Comparison of ENCODE assay signal across 10 cellular contexts in genomic region chr20:54345301-54345724, GRCh38.
A peak's percentile ranks its signal among the peaks of the same experiment; 100 is the strongest.
DNase-seq lines count a peak whose midpoint lies in the region; ATAC-seq, FAIRE-seq and TF ChIP-seq lines count a peak whose summit lies in the region.
"Had no signal": no experiment of that assay in that cellular context is flagged by ENCODE, and none has a peak within 500 bp of the region (broad histone marks: within the 10 kb centered on the region; RNA-seq: fewer than 3 reads in every experiment).

No MANE protein-coding gene starts in this region.

- no peaks in the 10 kb centered on the region for H3K36me3 ChIP-seq in HUES64 (ENCODE audit: insufficient read depth, low read length)
- H3K36me3 ChIP-seq: esophagus squamous epithelium had no signal

- H3K27me3 Mint-ChIP-seq in progenitor cell of endocrine pancreas, result no peaks in the 10 kb centered on the region
- H3K27me3 Mint-ChIP-seq in stimulated activated memory B cell treated with anti-CD40 and anti-IgM and Interleukin-4, amounts not matched to agents 10 μg/mL and 1 μg/mL and 100 μg/mL, for 72 hours, result peaks cover 14% of the 10 kb centered on the region

- TF ChIP-seq RAD21 in A549 (conservative IDR thresholded peaks at IDR 0.05 in 1 of 2, IDR thresholded peaks at IDR 0.05 in 1 of 2), result no peak

- H3K4me1 Mint-ChIP-seq in progenitor cell of endocrine pancreas (ENCODE audit: low read depth), result peaks cover 13% of the 10 kb centered on the region
- no peaks in the 10 kb centered on the region for H3K4me1 Mint-ChIP-seq in stimulated activated memory B cell treated with anti-CD40 and anti-IgM and Interleukin-4, amounts not matched to agents 10 μg/mL and 1 μg/mL and 100 μg/mL, for 72 hours

- H3K4me3 ChIP-seq in A549, result no peak overlapping the region
- no peak overlapping the region for H3K4me3 ChIP-seq in HUES64 (ENCODE audit: low read length)
- no peak overlapping the region for H3K4me3 ChIP-seq in epithelial cell of proximal tubule (ENCODE audit: low read depth, low read length)
- H3K4me3 ChIP-seq: esophagus squamous epithelium had no signal

- no peaks in the 10 kb centered on the region for H3K36me3 Mint-ChIP-seq in progenitor cell of endocrine pancreas (ENCODE audit: insufficient read depth)
- H3K36me3 Mint-ChIP-seq in stimulated activated memory B cell treated with anti-CD40 and anti-IgM and Interleukin-4, amounts not matched to agents 10 μg/mL and 1 μg/mL and 100 μg/mL, for 72 hours, result no peaks in the 10 kb centered on the region

- peak; percentile 81 for ATAC-seq in A549
- peak; percentile 33 for ATAC-seq in GM19468 (IDR thresholded peaks at IDR 0.05; ENCODE audit: extremely low read depth, unreplicated experiment)
- no peak for ATAC-seq in GM19351 (IDR thresholded peaks at IDR 0.05; ENCODE audit: unreplicated experiment)
- ATAC-seq in stimulated activated memory B cell treated with anti-CD40 and anti-IgM and Interleukin-4, amounts not matched to agents 10 μg/mL and 1 μg/mL and 100 μg/mL, for 72 hours, result no peak

- H3K9me3 ChIP-seq in A549, result no peaks in the 10 kb centered on the region
- no peaks in the 10 kb centered on the region for H3K9me3 ChIP-seq in HUES64 (ENCODE audit: insufficient read depth, low read depth, low read length)
- H3K9me3 ChIP-seq: esophagus squamous epithelium had no signal

- TF ChIP-seq CTCF in A549 (IDR thresholded peaks at IDR 0.05) (no peak), epithelial cell of proximal tubule (conservative IDR thresholded peaks at IDR 0.05; ENCODE audit: low read depth, low read length) (no peak), progenitor cell of endocrine pancreas (IDR thresholded peaks at IDR 0.05; ENCODE audit: unreplicated experiment) (no peak)

- H3K9me3 Mint-ChIP-seq in progenitor cell of endocrine pancreas (ENCODE audit: low read depth), result no peaks in the 10 kb centered on the region
- peaks cover 3% of the 10 kb centered on the region for H3K9me3 Mint-ChIP-seq in stimulated activated memory B cell treated with anti-CD40 and anti-IgM and Interleukin-4, amounts not matched to agents 10 μg/mL and 1 μg/mL and 100 μg/mL, for 72 hours

- peak; percentile 25 to 46; a peak in 2 of 5 replicates for TF ChIP-seq EP300 in A549 (IDR thresholded peaks at IDR 0.05)

- H3K27ac ChIP-seq in A549, result peak overlapping the region; percentile 58 to 61
- H3K27ac ChIP-seq in HUES64 (ENCODE audit: low read depth, low read length), result no peak overlapping the region
- H3K27ac ChIP-seq: esophagus squamous epithelium had no signal

- POLR2A ChIA-PET in A549 (lab: Yijun Ruan, JAX), result no interaction called here

- no peak overlapping the region for H3K27ac Mint-ChIP-seq in progenitor cell of endocrine pancreas
- no peak overlapping the region for H3K27ac Mint-ChIP-seq in stimulated activated memory B cell treated with anti-CD40 and anti-IgM and Interleukin-4, amounts not matched to agents 10 μg/mL and 1 μg/mL and 100 μg/mL, for 72 hours

- H3K4me2 ChIP-seq in A549, result peak overlapping the region; percentile 77

- no peak for TF ChIP-seq POLR2A in A549 (IDR thresholded peaks at IDR 0.05; ENCODE audit: low read length)

- FAIRE-seq in A549 (lab: Jason Lieb, UNC), result no peak

- H3K27me3 ChIP-seq in HUES64 (ENCODE audit: insufficient read depth, low read length), result no peaks in the 10 kb centered on the region
- H3K27me3 ChIP-seq: esophagus squamous epithelium had no signal

- H3K9ac ChIP-seq in HUES64 (ENCODE audit: low read depth, low read length), result peak overlapping the region; percentile 29; the same call in 1 of the 2 replicates

- H3K4me1 ChIP-seq in A549 (peaks cover 50% of the 10 kb centered on the region), HUES64 (ENCODE audit: insufficient read depth, low read length) (peaks cover 29% of the 10 kb centered on the region)

- no peak overlapping the region for H3K4me3 Mint-ChIP-seq in progenitor cell of endocrine pancreas (ENCODE audit: low read depth)
- H3K4me3 Mint-ChIP-seq in stimulated activated memory B cell treated with anti-CD40 and anti-IgM and Interleukin-4, amounts not matched to agents 10 μg/mL and 1 μg/mL and 100 μg/mL, for 72 hours, result no peak overlapping the region

- 9% methylated on average over 4 of the region's 4 CpGs for WGBS in A549 (ENCODE audit: missing lambda C conversion rate)
- 81% methylated on average over 4 of the region's 4 CpGs for WGBS in HUES64

- CTCF ChIA-PET in A549 (lab: Yijun Ruan, JAX), result no interaction called here

- peak; percentile 24 to 50 for DNase-seq in A549 (ENCODE audit: low read depth in 1 of 2, low spot score in 1 of 2)
- DNase-seq in epithelial cell of proximal tubule (ENCODE audit: low read depth), result peak; percentile 76
- no peak for DNase-seq in NCI-H2171 treated with DMSO at 0.1 percent for 48 hours (lab: John Stamatoyannopoulos, UW)
- no peak for DNase-seq in progenitor cell of endocrine pancreas (ENCODE audit: low spot score, unreplicated experiment)
- DNase-seq: COR-L47, esophagus squamous epithelium had no signal

TF ChIP-seq in A549, 52 proteins besides CTCF, POLR2A, EP300 and RAD21 (continues in another document):
- TF ChIP-seq MAFK (IDR thresholded peaks at IDR 0.05; ENCODE audit: partially characterized antibody), result peak; percentile 88
- TF ChIP-seq, protein P1, sequence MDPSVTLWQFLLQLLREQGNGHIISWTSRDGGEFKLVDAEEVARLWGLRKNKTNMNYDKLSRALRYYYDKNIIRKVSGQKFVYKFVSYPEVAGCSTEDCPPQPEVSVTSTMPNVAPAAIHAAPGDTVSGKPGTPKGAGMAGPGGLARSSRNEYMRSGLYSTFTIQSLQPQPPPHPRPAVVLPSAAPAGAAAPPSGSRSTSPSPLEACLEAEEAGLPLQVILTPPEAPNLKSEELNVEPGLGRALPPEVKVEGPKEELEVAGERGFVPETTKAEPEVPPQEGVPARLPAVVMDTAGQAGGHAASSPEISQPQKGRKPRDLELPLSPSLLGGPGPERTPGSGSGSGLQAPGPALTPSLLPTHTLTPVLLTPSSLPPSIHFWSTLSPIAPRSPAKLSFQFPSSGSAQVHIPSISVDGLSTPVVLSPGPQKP (IDR thresholded peaks at IDR 0.05; ENCODE audit: low read depth, low read length), result no peak
- no peak for TF ChIP-seq TFCP2L1 (CRISPR knock-in tag; IDR thresholded peaks at IDR 0.05)
- no peak for TF ChIP-seq ZSCAN20 (CRISPR knock-in tag; IDR thresholded peaks at IDR 0.05)
- TF ChIP-seq HEYL (CRISPR knock-in tag; IDR thresholded peaks at IDR 0.05), result no peak
- TF ChIP-seq FOSL2 (IDR thresholded peaks at IDR 0.05), result peak; percentile 81
- TF ChIP-seq FOSL2 (CRISPR knock-in tag; IDR thresholded peaks at IDR 0.05), result peak; percentile 93
- TF ChIP-seq JUNB (IDR thresholded peaks at IDR 0.05), result peak; percentile 53; the same call in 1 of the 2 replicates
- no peak for TF ChIP-seq KDM5A (IDR thresholded peaks at IDR 0.05)
- TF ChIP-seq USF2 (IDR thresholded peaks at IDR 0.05), result no peak
- no peak for TF ChIP-seq ZFP36 (IDR thresholded peaks at IDR 0.05; ENCODE audit: borderline replicate concordance, partially characterized antibody)
- no peak for TF ChIP-seq MYC (IDR thresholded peaks at IDR 0.05; ENCODE audit: borderline replicate concordance, low read length)
- no peak for TF ChIP-seq HDAC2 (IDR thresholded peaks at IDR 0.05)
- TF ChIP-seq HOXB5 (CRISPR knock-in tag; IDR thresholded peaks at IDR 0.05), result no peak
- no peak for TF ChIP-seq ESRRA (IDR thresholded peaks at IDR 0.05; ENCODE audit: borderline replicate concordance, low read length)
- peak; percentile 29 to 35; a peak in 1 of 5 replicates for TF ChIP-seq JUN (IDR thresholded peaks at IDR 0.05)
- no peak for TF ChIP-seq PHF8 (IDR thresholded peaks at IDR 0.05; ENCODE audit: borderline replicate concordance, low read depth)
- TF ChIP-seq CBX2 (IDR thresholded peaks at IDR 0.05; ENCODE audit: borderline replicate concordance, low read depth), result no peak
- TF ChIP-seq HMGXB4 (CRISPR knock-in tag; IDR thresholded peaks at IDR 0.05; ENCODE audit: borderline replicate concordance), result no peak
- TF ChIP-seq CEBPB (IDR thresholded peaks at IDR 0.05), result peak in 1 of 2 experiments; percentile 33; a peak in 1 of 4 replicates
- TF ChIP-seq MAZ (IDR thresholded peaks at IDR 0.05; ENCODE audit: borderline replicate concordance, low read depth, low read length), result no peak
- no peak for TF ChIP-seq BHLHE40 (IDR thresholded peaks at IDR 0.05; ENCODE audit: low read depth, low read length)
- peak; percentile 38; the same call in 1 of the 2 replicates for TF ChIP-seq GATA3 (IDR thresholded peaks at IDR 0.05; ENCODE audit: borderline replicate concordance)
- no peak for TF ChIP-seq ATOH8 (CRISPR knock-in tag; IDR thresholded peaks at IDR 0.05; ENCODE audit: low read depth)
- TF ChIP-seq NR3C1 (IDR thresholded peaks at IDR 0.05), result no peak
- no peak for TF ChIP-seq TP53 (CRISPR knock-in tag; IDR thresholded peaks at IDR 0.05)

Comparison
In these comparisons a context has a peak if more than half of its experiments do, and no peak if none do; other contexts are left out.
1. ATAC-seq: peak in A549 (2 of 2) and GM19468 (single experiment); none in GM19351 (single experiment) and stimulated activated memory B cell treated with anti-CD40 and anti-IgM and Interleukin-4, amounts not matched to agents 10 μg/mL and 1 μg/mL and 100 μg/mL, for 72 hours (single experiment).
2. DNase-seq: peak in A549 (2 of 2) and epithelial cell of proximal tubule (single experiment); none in NCI-H2171 treated with DMSO at 0.1 percent for 48 hours (single experiment) and progenitor cell of endocrine pancreas (single experiment).